Comparison of ENCODE assay signal across 15 cellular contexts in the genomic region with DNA sequence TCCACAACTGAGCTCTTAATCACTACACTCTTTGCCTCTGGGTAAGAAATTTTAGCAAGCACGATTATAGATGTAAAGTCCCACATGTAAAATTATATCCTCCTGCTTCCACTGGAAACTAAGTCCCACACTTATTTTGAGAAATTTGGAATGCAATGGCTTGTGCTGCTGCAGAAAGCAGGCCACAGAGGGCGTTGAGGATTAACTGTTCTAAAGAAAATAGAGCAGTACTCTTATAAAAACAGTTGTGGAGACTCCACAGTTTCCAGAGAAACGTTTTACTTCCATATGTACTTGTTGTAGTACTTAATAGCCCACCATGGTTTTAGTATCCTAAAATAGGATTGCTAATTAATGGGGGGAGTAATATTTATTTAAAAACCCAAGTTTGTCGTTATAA. TPM values are rescaled to one million over a fixed set of nuclear protein-coding genes. Genes with fewer than 3 reads are reported as not detected.
DNase-seq lines count a peak whose midpoint lies in the region; ATAC-seq lines count a peak whose summit lies in the region.
"Had no signal": no experiment of that assay in that cellular context is flagged by ENCODE, and none has a peak within 500 bp of the region (broad histone marks: within the 10 kb centered on the region; RNA-seq: fewer than 3 reads in every experiment).

No MANE protein-coding gene starts in this region.

- peaks cover 18% of the 10 kb centered on the region for H3K36me3 Mint-ChIP-seq in activated CD4-positive, alpha-beta T cell treated with anti-CD3 and anti-CD28 coated beads, Interleukin-2, amount 10 ng/mL, durations not matched to agents 24 days and 14 days (ENCODE audit: low read depth)
- H3K36me3 Mint-ChIP-seq in T-helper 17 cell (ENCODE audit: low read depth), result peaks cover 2% of the 10 kb centered on the region

- ATAC-seq in T-helper 17 cell (no peak), GM18858 (IDR thresholded peaks at IDR 0.05; ENCODE audit: unreplicated experiment) (no peak), HG03565 (IDR thresholded peaks at IDR 0.05; ENCODE audit: unreplicated experiment) (no peak)
- ATAC-seq: A549, heart left ventricle, right cardiac atrium had no signal

- no peaks in the 10 kb centered on the region for H3K9me3 ChIP-seq in T-helper 17 cell (ENCODE audit: control insufficient read depth, low read length, poor library complexity, severe bottlenecking)
- H3K9me3 ChIP-seq: A549, heart left ventricle had no signal

- no peak for DNase-seq in activated CD4-positive, alpha-beta T cell treated with anti-CD3 and anti-CD28 coated beads, Interleukin-2, amount 10 ng/mL, durations not matched to agents 24 days and 14 days
- no peak for DNase-seq in activated CD4-positive, alpha-beta T cell treated with anti-CD3 and anti-CD28 coated beads for 4 hours
- DNase-seq in T-helper 17 cell (no peak), iris pigment epithelial cell (ENCODE audit: low read depth) (peak; percentile 60), substantia nigra (lab: John Stamatoyannopoulos, UW) (peak in 3 of 49 donors; percentile 1 to 3 (median 3))
- no peak for DNase-seq in activated T-cell treated with anti-CD3 and anti-CD28 coated beads, Interleukin-2, amount 50 U/mL, for 48 hours
- DNase-seq: DMS 273 treated with DMSO at 0.1 percent for 48 hours; erythroblast; H7; heart left ventricle; right cardiac atrium; stimulated activated CD4-positive, alpha-beta T cell treated with anti-CD3 and anti-CD28 coated beads, Interleukin-4, amount 100 ng/mL, for 4 hours had no signal

- peaks cover 31% of the 10 kb centered on the region for H3K4me1 Mint-ChIP-seq in activated CD4-positive, alpha-beta T cell treated with anti-CD3 and anti-CD28 coated beads, Interleukin-2, amount 10 ng/mL, durations not matched to agents 24 days and 14 days
- peaks cover 20% of the 10 kb centered on the region for H3K4me1 Mint-ChIP-seq in T-helper 17 cell

- H3K27ac ChIP-seq in substantia nigra (ENCODE audit: low read depth, low read length, poor library complexity, severe bottlenecking), result peak overlapping the region; percentile 35
- H3K27ac ChIP-seq: A549, heart left ventricle had no signal

- no peaks in the 10 kb centered on the region for H3K27me3 Mint-ChIP-seq in activated CD4-positive, alpha-beta T cell treated with anti-CD3 and anti-CD28 coated beads, Interleukin-2, amount 10 ng/mL, durations not matched to agents 24 days and 14 days
- no peaks in the 10 kb centered on the region for H3K27me3 Mint-ChIP-seq in T-helper 17 cell

- no peak overlapping the region for H3K27ac Mint-ChIP-seq in activated CD4-positive, alpha-beta T cell treated with anti-CD3 and anti-CD28 coated beads, Interleukin-2, amount 10 ng/mL, durations not matched to agents 24 days and 14 days
- no peak overlapping the region for H3K27ac Mint-ChIP-seq in T-helper 17 cell

- H3K9me3 Mint-ChIP-seq in activated CD4-positive, alpha-beta T cell treated with anti-CD3 and anti-CD28 coated beads, Interleukin-2, amount 10 ng/mL, durations not matched to agents 24 days and 14 days, result no peaks in the 10 kb centered on the region

- H3K4me3 Mint-ChIP-seq in activated CD4-positive, alpha-beta T cell treated with anti-CD3 and anti-CD28 coated beads, Interleukin-2, amount 10 ng/mL, durations not matched to agents 24 days and 14 days, result peak overlapping the region; percentile 32
- H3K4me3 Mint-ChIP-seq in T-helper 17 cell, result peak overlapping the region; percentile 47

- intact Hi-C loops in activated CD4-positive, alpha-beta T cell treated with anti-CD3 and anti-CD28 coated beads, Interleukin-2, amount 10 ng/mL, durations not matched to agents 24 days and 14 days (cut with micrococcal nuclease), result loop anchor here (5.0 kb wide), 2 partner anchors 85 to 630 kb away; no protein-coding TSS in a partner anchor

RNA-seq across cellular contexts. Expression of a gene that starts 1.7 kb away (rescaled TPM):
- total RNA-seq in activated CD4-positive, alpha-beta T cell treated with anti-CD3 and anti-CD28 coated beads, Interleukin-2, amount 10 ng/mL, durations not matched to agents 24 days and 14 days, result 25.7 and 28.3 TPM in 2 replicates
- 100 to 1,000 TPM in 1 of 2 donors, 10 to 100 TPM in 1; 90.0 to 105 TPM for total RNA-seq in T-helper 17 cell

RNA-seq across cellular contexts. Expression of a gene that starts 11.6 kb away (rescaled TPM):
- total RNA-seq in activated CD4-positive, alpha-beta T cell treated with anti-CD3 and anti-CD28 coated beads, Interleukin-2, amount 10 ng/mL, durations not matched to agents 24 days and 14 days, result 15.0 and 15.6 TPM in 2 replicates
- 1 to 10 TPM in 1 of 2 donors, under 1 TPM in 1; 0.50 to 4.1 TPM for total RNA-seq in T-helper 17 cell
- total RNA-seq: H7, right cardiac atrium had no signal
